ENCODE assay signal across 17 cellular contexts in genomic region chr9:18014556-18014955, GRCh38.
DNase-seq lines count a peak whose midpoint lies in the region; FAIRE-seq and TF ChIP-seq lines count a peak whose summit lies in the region.
"Had no signal": no experiment of that assay in that cellular context is flagged by ENCODE, and none has a peak within 500 bp of the region (broad histone marks: within the 10 kb centered on the region; RNA-seq: fewer than 3 reads in every experiment).

No MANE protein-coding gene starts in this region.

- TF ChIP-seq CTCF in fibroblast of mammary gland (conservative IDR thresholded peaks at IDR 0.05; ENCODE audit: control insufficient read depth, insufficient read depth, low read depth, low read length) = no peak
- no peak for TF ChIP-seq CTCF in endothelial cell (IDR thresholded peaks at IDR 0.05; ENCODE audit: unreplicated experiment)

- FAIRE-seq in RCC 7860 (lab: Jason Lieb, UNC) = no peak
- FAIRE-seq: A549, GM12892, K562 had no signal

- H3K36me3 Mint-ChIP-seq in endothelial cell (ENCODE audit: low read depth, unreplicated experiment) = no peaks in the 10 kb centered on the region
- H3K36me3 Mint-ChIP-seq: CD14-positive monocyte had no signal

- H3K4me3 ChIP-seq in fibroblast of mammary gland (ENCODE audit: control insufficient read depth, low read depth, low read length) = no peak overlapping the region
- H3K4me3 ChIP-seq: A549, K562, SJSA1 had no signal

- H3K9me3 Mint-ChIP-seq in endothelial cell (ENCODE audit: unreplicated experiment) = no peaks in the 10 kb centered on the region

- H3K4me3 Mint-ChIP-seq in endothelial cell (ENCODE audit: unreplicated experiment) = no peak overlapping the region
- H3K4me3 Mint-ChIP-seq: CD14-positive monocyte had no signal

- DNase-seq in Daoy (ENCODE audit: low read depth) (peak; percentile 3), NCI-H146 treated with DMSO at 0.1 percent for 48 hours (lab: John Stamatoyannopoulos, UW; ENCODE audit: unreplicated experiment) (peak; percentile 43), fibroblast of mammary gland (ENCODE audit: low read depth) (peak; percentile 4), pons (ENCODE audit: low spot score) (peak; percentile 7), endothelial cell (ENCODE audit: low spot score) (no peak), RCC 7860 (ENCODE audit: low spot score) (no peak), DMS153 treated with DMSO at 0.1 percent for 48 hours (lab: John Stamatoyannopoulos, UW; ENCODE audit: unreplicated experiment) (no peak)
- DNase-seq: DMS79, GDM1, NCI-H1092 treated with DMSO at 0.1 percent for 48 hours, NCI-H187, NCI-H446 had no signal

- no peaks in the 10 kb centered on the region for H3K4me1 Mint-ChIP-seq in endothelial cell (ENCODE audit: unreplicated experiment)
- H3K4me1 Mint-ChIP-seq: CD14-positive monocyte had no signal

- H3K27me3 Mint-ChIP-seq in endothelial cell (ENCODE audit: unreplicated experiment) = no peaks in the 10 kb centered on the region

- no peak overlapping the region for H3K27ac Mint-ChIP-seq in endothelial cell (ENCODE audit: unreplicated experiment)
- H3K27ac Mint-ChIP-seq: CD14-positive monocyte had no signal

Comparison
In these comparisons a context has a peak if more than half of its experiments do, and no peak if none do; other contexts are left out.
1. DNase-seq: peak in Daoy (single experiment), NCI-H146 treated with DMSO at 0.1 percent for 48 hours (single experiment), fibroblast of mammary gland (single experiment) and pons (single experiment); none in endothelial cell (single experiment), RCC 7860 (single experiment) and DMS153 treated with DMSO at 0.1 percent for 48 hours (single experiment).